Comparison of ENCODE assay signal across 14 cellular contexts in genomic region chr22:20751185-20751851, GRCh38. TPM values are rescaled to one million over a fixed set of nuclear protein-coding genes. Genes with fewer than 3 reads are reported as not detected.
A peak's percentile ranks its signal among the peaks of the same experiment; 100 is the strongest.
DNase-seq lines count a peak whose midpoint lies in the region; ATAC-seq lines count a peak whose summit lies in the region.
"Had no signal": no experiment of that assay in that cellular context is flagged by ENCODE, and none has a peak within 500 bp of the region (broad histone marks: within the 10 kb centered on the region; RNA-seq: fewer than 3 reads in every experiment).

No MANE protein-coding gene starts in this region.

- no peak for ATAC-seq in HG03439 (IDR thresholded peaks at IDR 0.05; ENCODE audit: unreplicated experiment)

- H3K27ac ChIP-seq in angular gyrus (ENCODE audit: low read depth, low read length) (peak overlapping the region; percentile 78), skeletal muscle tissue (ENCODE audit: low read depth, low read length) (peak overlapping the region; percentile 39)

- H3K27me3 ChIP-seq in skeletal muscle tissue (ENCODE audit: control insufficient read depth in 3 of 3, insufficient read depth in 3 of 3, low read length in 3 of 3): no peaks in the 10 kb centered on the region
- H3K27me3 ChIP-seq: upper lobe of left lung had no signal

- H3K4me1 ChIP-seq in skeletal muscle tissue (ENCODE audit: control insufficient read depth in 3 of 3, insufficient read depth in 3 of 3, low read length in 3 of 3): peaks cover 9 to 16% (median 10%) of the 10 kb centered on the region in 3 donors

- H3K9ac ChIP-seq in skeletal muscle tissue (ENCODE audit: low read depth in 1 of 3, low read length in 3 of 3): peak overlapping the region in 1 of 3 donors; percentile 60

- H3K36me3 ChIP-seq in skeletal muscle tissue (ENCODE audit: control insufficient read depth in 3 of 3, insufficient read depth in 3 of 3, low read length in 3 of 3): peaks cover 36 to 47% (median 40%) of the 10 kb centered on the region in 3 donors

- no peaks in the 10 kb centered on the region for H3K9me3 ChIP-seq in skeletal muscle tissue (ENCODE audit: control insufficient read depth in 3 of 3, low read length in 3 of 3)
- H3K9me3 ChIP-seq: upper lobe of left lung had no signal

- H3K4me3 ChIP-seq in skeletal muscle tissue (ENCODE audit: low read length in 3 of 3): no peak overlapping the region
- H3K4me3 ChIP-seq: upper lobe of left lung had no signal

- DNase-seq in DMS53 (lab: John Stamatoyannopoulos, UW) (peak; percentile 44), DMS53 treated with DMSO at 0.1 percent for 48 hours (lab: John Stamatoyannopoulos, UW; ENCODE audit: unreplicated experiment) (no peak), iPS-NIHi7 (ENCODE audit: extremely low spot score) (peak; percentile 63), cerebellar cortex (ENCODE audit: low spot score) (no peak)
- no peak for DNase-seq in activated effector memory CD4-positive, alpha-beta T cell treated with Interleukin-2 at 50 U/mL for 16 hours
- DNase-seq: 8988T, DND-41, NCI-H1417 treated with DMSO at 0.1 percent for 48 hours had no signal

RNA-seq across cellular contexts. Expression of gene SERPIND1, which starts 22.6 kb away (rescaled TPM):
- not detected for total RNA-seq in skeletal muscle tissue
- total RNA-seq: fibroblast of lung; T-helper 1 cell treated with Interleukin-12 subunit alpha and Interleukin-12 subunit beta and Interleukin-4 antibody, amounts not matched to agents 30 ng/mL and 1 ng/mL, for 36 hours had no signal

Comparison
In these comparisons a context has a peak if more than half of its experiments do, and no peak if none do; other contexts are left out.
1. DNase-seq: peak in DMS53 (single experiment) and iPS-NIHi7 (single experiment); none in DMS53 treated with DMSO at 0.1 percent for 48 hours (single experiment), activated effector memory CD4-positive, alpha-beta T cell treated with Interleukin-2 at 50 U/mL for 16 hours (single experiment) and cerebellar cortex (single experiment).